In genomic region chr16:28061702-28062101, GRCh38 we compare ENCODE assay signal across 20 cellular contexts. TPM values are rescaled to one million over a fixed set of nuclear protein-coding genes. Genes with fewer than 3 reads are reported as not detected.
DNase-seq lines count a peak whose midpoint lies in the region; ATAC-seq and TF ChIP-seq lines count a peak whose summit lies in the region.
"Had no signal": no experiment of that assay in that cellular context is flagged by ENCODE, and none has a peak within 500 bp of the region (broad histone marks: within the 10 kb centered on the region; RNA-seq: fewer than 3 reads in every experiment).

No MANE protein-coding gene starts in this region.

- peaks cover 35% of the 10 kb centered on the region for H3K27me3 Mint-ChIP-seq in activated naive CD8-positive, alpha-beta T cell
- peaks cover 62% of the 10 kb centered on the region for H3K27me3 Mint-ChIP-seq in activated naive CD8-positive, alpha-beta T cell treated with anti-CD3 and anti-CD28 coated beads, Interleukin-2, amount 50 U/mL, for 24 hours
- H3K27me3 Mint-ChIP-seq in nephron progenitor cell (ENCODE audit: low read depth, poor library complexity) (peaks cover 86% of the 10 kb centered on the region), type B pancreatic cell (peaks cover 83% of the 10 kb centered on the region)

- H3K4me1 Mint-ChIP-seq in activated naive CD8-positive, alpha-beta T cell (ENCODE audit: low read depth), result peaks cover 3% of the 10 kb centered on the region
- H3K4me1 Mint-ChIP-seq in activated naive CD8-positive, alpha-beta T cell treated with anti-CD3 and anti-CD28 coated beads, Interleukin-2, amount 50 U/mL, for 24 hours, result no peaks in the 10 kb centered on the region
- H3K4me1 Mint-ChIP-seq in nephron progenitor cell, result peaks cover 4% of the 10 kb centered on the region
- no peaks in the 10 kb centered on the region for H3K4me1 Mint-ChIP-seq in type B pancreatic cell (ENCODE audit: unreplicated experiment)

- ATAC-seq in activated naive CD8-positive, alpha-beta T cell treated with anti-CD3 and anti-CD28 coated beads, Interleukin-2, amount 50 U/mL, for 24 hours, result no peak
- ATAC-seq in GM19328 (IDR thresholded peaks at IDR 0.05; ENCODE audit: unreplicated experiment), result no peak
- ATAC-seq: HCT116 had no signal

- no peak overlapping the region for H3K27ac Mint-ChIP-seq in activated naive CD8-positive, alpha-beta T cell
- H3K27ac Mint-ChIP-seq in activated naive CD8-positive, alpha-beta T cell treated with anti-CD3 and anti-CD28 coated beads, Interleukin-2, amount 50 U/mL, for 24 hours, result no peak overlapping the region
- no peak overlapping the region for H3K27ac Mint-ChIP-seq in nephron progenitor cell
- no peak overlapping the region for H3K27ac Mint-ChIP-seq in type B pancreatic cell

- peak overlapping the region in 42 of 59 donors; percentile 15 to 68 (median 54) for H3K4me3 ChIP-seq in dorsolateral prefrontal cortex
- H3K4me3 ChIP-seq: SJSA1 had no signal

- peaks cover 0 to 41% (median 16%) of the 10 kb centered on the region in 45 donors for H3K27me3 ChIP-seq in dorsolateral prefrontal cortex

- peak overlapping the region in 4 of 59 donors; percentile 4 to 71 (median 56) for H3K27ac ChIP-seq in dorsolateral prefrontal cortex
- H3K27ac ChIP-seq: SJSA1 had no signal

- no peak for DNase-seq in activated naive CD8-positive, alpha-beta T cell treated with anti-CD3 and anti-CD28 coated beads, Interleukin-2, amount 50 U/mL, for 24 hours
- DNase-seq in dorsolateral prefrontal cortex (no peak), nephron progenitor cell (no peak), type B pancreatic cell (ENCODE audit: extremely low spot score, unreplicated experiment) (no peak), NCI-H1417 (lab: John Stamatoyannopoulos, UW) (no peak), cerebellum (ENCODE audit: low spot score) (no peak)
- DNase-seq: 8988T, C1 segment of cervical spinal cord, KG1, NCI-H1105, NCI-H1694, NCI-H2081 treated with DMSO at 0.1 percent for 48 hours, NCI-H446, NCI-H526 treated with DMSO at 0.1 percent for 48 hours, OCI-M1 had no signal

- intact Hi-C loops in dorsolateral prefrontal cortex (cut with DNase I), result loop anchor here (5.0 to 10.0 kb wide), 3 partner anchors 87 to 279 kb away; no protein-coding TSS in a partner anchor

- H3K36me3 Mint-ChIP-seq in activated naive CD8-positive, alpha-beta T cell, result no peaks in the 10 kb centered on the region
- H3K36me3 Mint-ChIP-seq in activated naive CD8-positive, alpha-beta T cell treated with anti-CD3 and anti-CD28 coated beads, Interleukin-2, amount 50 U/mL, for 24 hours (ENCODE audit: low read depth), result no peaks in the 10 kb centered on the region
- H3K36me3 Mint-ChIP-seq in nephron progenitor cell (ENCODE audit: low read depth), result no peaks in the 10 kb centered on the region
- no peaks in the 10 kb centered on the region for H3K36me3 Mint-ChIP-seq in type B pancreatic cell

- TF ChIP-seq CTCF in dorsolateral prefrontal cortex (IDR thresholded peaks at IDR 0.05 in 54 of 56, conservative IDR thresholded peaks at IDR 0.05 in 2 of 56; ENCODE audit: low read depth in 1 of 56, partially characterized antibody in 56 of 56) (no peak), nephron progenitor cell (IDR thresholded peaks at IDR 0.05) (no peak), type B pancreatic cell (conservative IDR thresholded peaks at IDR 0.05) (no peak)

- H3K9me3 Mint-ChIP-seq in activated naive CD8-positive, alpha-beta T cell (ENCODE audit: low read depth), result no peaks in the 10 kb centered on the region
- H3K9me3 Mint-ChIP-seq in activated naive CD8-positive, alpha-beta T cell treated with anti-CD3 and anti-CD28 coated beads, Interleukin-2, amount 50 U/mL, for 24 hours, result no peaks in the 10 kb centered on the region
- H3K9me3 Mint-ChIP-seq in nephron progenitor cell, result no peaks in the 10 kb centered on the region
- no peaks in the 10 kb centered on the region for H3K9me3 Mint-ChIP-seq in type B pancreatic cell

- H3K4me3 Mint-ChIP-seq in activated naive CD8-positive, alpha-beta T cell, result peak overlapping the region; percentile 28
- H3K4me3 Mint-ChIP-seq in activated naive CD8-positive, alpha-beta T cell treated with anti-CD3 and anti-CD28 coated beads, Interleukin-2, amount 50 U/mL, for 24 hours, result no peak overlapping the region
- H3K4me3 Mint-ChIP-seq in nephron progenitor cell (peak overlapping the region; percentile 63), type B pancreatic cell (peak overlapping the region; percentile 74)

RNA-seq across cellular contexts. Expression of gene GSG1L, which starts 1.8 kb away (rescaled TPM):
- total RNA-seq in dorsolateral prefrontal cortex, result 10 to 100 TPM in 80 of 120 experiments, 1 to 10 TPM in 40; 5.3 to 19.0 (median 11.5) TPM
- 1.4 and 26.2 TPM in 2 replicates for total RNA-seq in type B pancreatic cell (ENCODE audit: low replicate concordance)
- 6.7 TPM for total RNA-seq in cerebellum
- total RNA-seq: Daoy, SJSA1 had no signal
